2 cellular contexts compared by ENCODE assay signal in genomic region chr13:45413826-45414312, GRCh38.
TF ChIP-seq lines count a peak whose summit lies in the region.

No MANE protein-coding gene starts in this region.

TF ChIP-seq in IMR-90, 13 proteins besides CTCF, POLR2A, EP300 and RAD21 (continued from another document):
- peak; percentile 57; the same call in 1 of the 2 replicates for TF ChIP-seq USF2 (IDR thresholded peaks at IDR 0.05; ENCODE audit: low read depth, low read length)
- no peak for TF ChIP-seq CEBPB (IDR thresholded peaks at IDR 0.05; ENCODE audit: low read depth, low read length)

TF ChIP-seq in HEK293T, 16 proteins besides CTCF, POLR2A, EP300 and RAD21 (continued from another document):
- TF ChIP-seq ELF4 (IDR thresholded peaks at IDR 0.05) (no peak), FOXA1 (IDR thresholded peaks at IDR 0.05) (no peak)
